Comparison of ENCODE assay signal across 16 cellular contexts in genomic region chr17:49760909-49761558, GRCh38. TPM values are rescaled to one million over a fixed set of nuclear protein-coding genes. Genes with fewer than 3 reads are reported as not detected.
DNase-seq lines count a peak whose midpoint lies in the region; ATAC-seq lines count a peak whose summit lies in the region.
"Had no signal": no experiment of that assay in that cellular context is flagged by ENCODE, and none has a peak within 500 bp of the region (broad histone marks: within the 10 kb centered on the region; RNA-seq: fewer than 3 reads in every experiment).

No MANE protein-coding gene starts in this region.

- DNase-seq in activated naive CD4-positive, alpha-beta T cell treated with anti-CD3 and anti-CD28 coated beads, Interleukin-2, amount 10 ng/mL, durations not matched to agents 7 days and 5 days, result no peak
- no peak for DNase-seq in activated naive CD4-positive, alpha-beta T cell (lab: John Stamatoyannopoulos, UW)
- no peak for DNase-seq in T-cell
- no peak for DNase-seq in effector memory CD8-positive, alpha-beta T cell
- no peak for DNase-seq in stimulated activated naive CD8-positive, alpha-beta T cell treated with anti-CD3 and anti-CD28 coated beads, Interleukin-15, amount 100 ng/mL, for 72 hours
- no peak for DNase-seq in cerebellum (ENCODE audit: low spot score)
- DNase-seq in NCI-H2029 (lab: John Stamatoyannopoulos, UW), result no peak
- DNase-seq: cortex of kidney; mesenchymal stem cell; NCI-H1436; NCI-H69; SHP77; stimulated activated CD4-positive, alpha-beta T cell treated with anti-CD3 and anti-CD28 coated beads, Interleukin-4, amount 100 ng/mL, for 1 hour; stimulated activated naive CD4-positive, alpha-beta T cell; WERI-Rb-1 had no signal

- no peaks in the 10 kb centered on the region for H3K9me3 Mint-ChIP-seq in activated naive CD4-positive, alpha-beta T cell treated with anti-CD3 and anti-CD28 coated beads, Interleukin-2, amount 10 ng/mL, durations not matched to agents 7 days and 5 days
- H3K9me3 Mint-ChIP-seq in T-cell, result no peaks in the 10 kb centered on the region
- H3K9me3 Mint-ChIP-seq in effector memory CD8-positive, alpha-beta T cell, result no peaks in the 10 kb centered on the region
- H3K9me3 Mint-ChIP-seq in stimulated activated naive CD8-positive, alpha-beta T cell treated with anti-CD3 and anti-CD28 coated beads, Interleukin-15, amount 100 ng/mL, for 72 hours, result no peaks in the 10 kb centered on the region

- CTCF ChIA-PET in activated naive CD4-positive, alpha-beta T cell treated with anti-CD3 and anti-CD28 coated beads, Interleukin-2, amount 10 ng/mL, durations not matched to agents 7 days and 5 days (lab: Charles Lee), result interaction anchor here (1.2 to 1.9 kb wide), 3 partner anchors 11 to 18 kb away, joined by 4 to 6 read pairs (median 6); no protein-coding TSS in a partner anchor
- CTCF ChIA-PET in T-cell (lab: Charles Lee), result interaction anchor here in 1 of 2 donors (0.6 to 1.9 kb wide), 3 partner anchors 14 to 55 kb away, joined by 3 to 6 read pairs (median 5); partner anchors contain the start of gene SLC35B1

- peak overlapping the region; percentile 6 for H3K4me3 Mint-ChIP-seq in activated naive CD4-positive, alpha-beta T cell treated with anti-CD3 and anti-CD28 coated beads, Interleukin-2, amount 10 ng/mL, durations not matched to agents 7 days and 5 days
- H3K4me3 Mint-ChIP-seq in T-cell, result peak overlapping the region; percentile 92 to 96 (median 96)
- peak overlapping the region; percentile 95 to 97 for H3K4me3 Mint-ChIP-seq in effector memory CD8-positive, alpha-beta T cell
- H3K4me3 Mint-ChIP-seq in stimulated activated naive CD8-positive, alpha-beta T cell treated with anti-CD3 and anti-CD28 coated beads, Interleukin-15, amount 100 ng/mL, for 72 hours, result peak overlapping the region; percentile 57 to 95

- H3K4me1 Mint-ChIP-seq in activated naive CD4-positive, alpha-beta T cell treated with anti-CD3 and anti-CD28 coated beads, Interleukin-2, amount 10 ng/mL, durations not matched to agents 7 days and 5 days, result peaks cover 75% of the 10 kb centered on the region
- H3K4me1 Mint-ChIP-seq in T-cell, result peaks cover 70 to 81% (median 75%) of the 10 kb centered on the region in 3 donors
- H3K4me1 Mint-ChIP-seq in effector memory CD8-positive, alpha-beta T cell (ENCODE audit: low read depth in 2 of 2), result peaks cover 71 to 79% of the 10 kb centered on the region in 2 donors
- H3K4me1 Mint-ChIP-seq in stimulated activated naive CD8-positive, alpha-beta T cell treated with anti-CD3 and anti-CD28 coated beads, Interleukin-15, amount 100 ng/mL, for 72 hours, result peaks cover 81% of the 10 kb centered on the region

- peaks cover 30% of the 10 kb centered on the region for H3K36me3 Mint-ChIP-seq in activated naive CD4-positive, alpha-beta T cell treated with anti-CD3 and anti-CD28 coated beads, Interleukin-2, amount 10 ng/mL, durations not matched to agents 7 days and 5 days
- peaks cover 36% of the 10 kb centered on the region for H3K36me3 Mint-ChIP-seq in T-cell
- H3K36me3 Mint-ChIP-seq in effector memory CD8-positive, alpha-beta T cell (ENCODE audit: insufficient read depth), result peaks cover 61% of the 10 kb centered on the region

- H3K27me3 Mint-ChIP-seq in activated naive CD4-positive, alpha-beta T cell treated with anti-CD3 and anti-CD28 coated beads, Interleukin-2, amount 10 ng/mL, durations not matched to agents 7 days and 5 days, result peaks cover 13% of the 10 kb centered on the region
- no peaks in the 10 kb centered on the region for H3K27me3 Mint-ChIP-seq in T-cell
- H3K27me3 Mint-ChIP-seq in effector memory CD8-positive, alpha-beta T cell, result no peaks in the 10 kb centered on the region
- peaks cover 6% of the 10 kb centered on the region for H3K27me3 Mint-ChIP-seq in stimulated activated naive CD8-positive, alpha-beta T cell treated with anti-CD3 and anti-CD28 coated beads, Interleukin-15, amount 100 ng/mL, for 72 hours

- POLR2A ChIA-PET in T-cell (lab: Charles Lee), result interaction anchor here (0.6 to 4.7 kb wide), 3 partner anchors 13 to 399 kb away, joined by 5 to 117 read pairs (median 7); no protein-coding TSS in a partner anchor

- ATAC-seq in T-cell (replicated peaks in 1 of 4) (no peak), HG03571 (IDR thresholded peaks at IDR 0.05; ENCODE audit: unreplicated experiment) (no peak)
- ATAC-seq in effector memory CD8-positive, alpha-beta T cell (replicated peaks), result no peak
- ATAC-seq in stimulated activated naive CD8-positive, alpha-beta T cell treated with anti-CD3 and anti-CD28 coated beads, Interleukin-15, amount 100 ng/mL, for 72 hours, result no peak

- peak overlapping the region; percentile 6 for H3K27ac Mint-ChIP-seq in activated naive CD4-positive, alpha-beta T cell treated with anti-CD3 and anti-CD28 coated beads, Interleukin-2, amount 10 ng/mL, durations not matched to agents 7 days and 5 days
- H3K27ac Mint-ChIP-seq in T-cell, result peak overlapping the region; percentile 80 to 93
- H3K27ac Mint-ChIP-seq in effector memory CD8-positive, alpha-beta T cell, result peak overlapping the region; percentile 95 to 99
- no peak overlapping the region for H3K27ac Mint-ChIP-seq in stimulated activated naive CD8-positive, alpha-beta T cell treated with anti-CD3 and anti-CD28 coated beads, Interleukin-15, amount 100 ng/mL, for 72 hours

RNA-seq across cellular contexts. Expression of gene FAM117A, which starts 2.9 kb away (rescaled TPM):
- total RNA-seq in T-cell, result 100 to 1,000 TPM in 2 of 5 donors, 10 to 100 TPM in 3; 71.9 to 105 (median 99.1) TPM
- total RNA-seq in cerebellum, result 5.2 TPM

RNA-seq across cellular contexts. Expression of gene KAT7, which starts 27.4 kb away (rescaled TPM):
- total RNA-seq in T-cell (100 to 1,000 TPM in 2 of 5 donors, 10 to 100 TPM in 3; 96.8 to 197 (median 99.7) TPM), cerebellum (48.8 TPM)

RNA-seq across cellular contexts. Expression of gene SLC35B1, which starts 53.3 kb away (rescaled TPM):
- 10 to 100 TPM; 40.5 to 57.1 (median 42.8) TPM for total RNA-seq in T-cell
- 28.2 TPM for total RNA-seq in cerebellum

Comparison
In these comparisons a context has a peak if more than half of its experiments do, and no peak if none do; other contexts are left out.
1. H3K27ac Mint-ChIP-seq: peak in activated naive CD4-positive, alpha-beta T cell treated with anti-CD3 and anti-CD28 coated beads, Interleukin-2, amount 10 ng/mL, durations not matched to agents 7 days and 5 days (single experiment), T-cell (2 of 2) and effector memory CD8-positive, alpha-beta T cell (2 of 2); none in stimulated activated naive CD8-positive, alpha-beta T cell treated with anti-CD3 and anti-CD28 coated beads, Interleukin-15, amount 100 ng/mL, for 72 hours (0 of 2).
2. H3K4me3 Mint-ChIP-seq: peak in every context shown above with its lines; median percentile 96 in T-cell; 96 in effector memory CD8-positive, alpha-beta T cell; 76 in stimulated activated naive CD8-positive, alpha-beta T cell treated with anti-CD3 and anti-CD28 coated beads, Interleukin-15, amount 100 ng/mL, for 72 hours; 6 in activated naive CD4-positive, alpha-beta T cell treated with anti-CD3 and anti-CD28 coated beads, Interleukin-2, amount 10 ng/mL, durations not matched to agents 7 days and 5 days.
3. RNA of gene FAM117A, which starts 2.9 kb away (total RNA-seq): 71.9 to 105 TPM in T-cell; 5.2 TPM in cerebellum (single experiment); every median in the first group is over 10 times any median in the second.